In the genomic region with DNA sequence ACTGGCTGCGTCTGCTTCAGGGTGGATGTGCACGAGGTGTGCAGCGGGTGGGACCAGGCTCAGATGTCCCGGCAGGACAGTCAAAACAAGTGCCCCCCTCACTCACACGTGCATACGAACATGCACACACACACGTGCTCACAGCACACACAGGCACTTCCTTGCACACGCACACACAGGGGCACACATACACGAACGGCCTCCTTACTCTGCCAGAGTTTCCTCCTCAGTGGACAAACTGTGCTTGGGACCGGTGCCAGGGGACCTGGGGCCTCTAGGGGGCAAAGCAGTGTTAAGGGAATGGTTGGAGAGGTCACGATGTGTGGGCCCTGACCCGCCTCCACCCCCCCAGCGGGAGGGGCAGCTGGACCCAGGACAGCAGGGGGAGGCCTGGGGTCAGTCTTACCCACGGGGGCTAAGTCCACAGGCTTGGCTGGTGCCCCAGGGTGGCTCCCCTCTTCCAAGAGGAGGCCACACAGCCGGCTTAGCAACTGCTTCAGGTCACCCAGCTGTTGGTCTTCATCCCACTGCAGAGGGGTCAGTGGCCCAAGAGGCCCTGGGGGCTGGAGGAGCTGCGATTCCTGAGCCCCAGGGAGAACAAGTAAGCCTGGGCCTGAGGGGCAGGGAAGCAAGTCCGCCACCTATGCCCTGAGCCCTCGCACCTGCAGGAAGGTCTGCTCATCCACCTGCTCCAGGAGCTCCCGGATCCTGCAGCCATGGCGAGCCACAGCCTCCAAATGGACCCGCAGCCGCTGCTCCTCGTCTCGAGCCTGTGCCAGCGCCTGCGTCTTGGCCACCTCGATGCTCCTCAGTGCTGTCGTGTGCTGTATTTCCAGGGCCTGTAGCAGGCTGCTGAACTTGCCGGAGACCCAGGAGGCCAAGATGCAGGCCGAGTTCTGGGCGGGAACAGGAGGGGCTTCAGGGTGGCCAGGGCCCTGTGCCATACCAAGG, we compare ENCODE assay signal across 1 cellular context.
A peak's percentile ranks its signal among the peaks of the same experiment; 100 is the strongest.
TF ChIP-seq lines count a peak whose summit lies in the region.

No MANE protein-coding gene starts in this region.

TF ChIP-seq in HepG2, 621 proteins besides CTCF, POLR2A, EP300 and RAD21 (continued from another document and continues in another):
- TF ChIP-seq, protein P1, sequence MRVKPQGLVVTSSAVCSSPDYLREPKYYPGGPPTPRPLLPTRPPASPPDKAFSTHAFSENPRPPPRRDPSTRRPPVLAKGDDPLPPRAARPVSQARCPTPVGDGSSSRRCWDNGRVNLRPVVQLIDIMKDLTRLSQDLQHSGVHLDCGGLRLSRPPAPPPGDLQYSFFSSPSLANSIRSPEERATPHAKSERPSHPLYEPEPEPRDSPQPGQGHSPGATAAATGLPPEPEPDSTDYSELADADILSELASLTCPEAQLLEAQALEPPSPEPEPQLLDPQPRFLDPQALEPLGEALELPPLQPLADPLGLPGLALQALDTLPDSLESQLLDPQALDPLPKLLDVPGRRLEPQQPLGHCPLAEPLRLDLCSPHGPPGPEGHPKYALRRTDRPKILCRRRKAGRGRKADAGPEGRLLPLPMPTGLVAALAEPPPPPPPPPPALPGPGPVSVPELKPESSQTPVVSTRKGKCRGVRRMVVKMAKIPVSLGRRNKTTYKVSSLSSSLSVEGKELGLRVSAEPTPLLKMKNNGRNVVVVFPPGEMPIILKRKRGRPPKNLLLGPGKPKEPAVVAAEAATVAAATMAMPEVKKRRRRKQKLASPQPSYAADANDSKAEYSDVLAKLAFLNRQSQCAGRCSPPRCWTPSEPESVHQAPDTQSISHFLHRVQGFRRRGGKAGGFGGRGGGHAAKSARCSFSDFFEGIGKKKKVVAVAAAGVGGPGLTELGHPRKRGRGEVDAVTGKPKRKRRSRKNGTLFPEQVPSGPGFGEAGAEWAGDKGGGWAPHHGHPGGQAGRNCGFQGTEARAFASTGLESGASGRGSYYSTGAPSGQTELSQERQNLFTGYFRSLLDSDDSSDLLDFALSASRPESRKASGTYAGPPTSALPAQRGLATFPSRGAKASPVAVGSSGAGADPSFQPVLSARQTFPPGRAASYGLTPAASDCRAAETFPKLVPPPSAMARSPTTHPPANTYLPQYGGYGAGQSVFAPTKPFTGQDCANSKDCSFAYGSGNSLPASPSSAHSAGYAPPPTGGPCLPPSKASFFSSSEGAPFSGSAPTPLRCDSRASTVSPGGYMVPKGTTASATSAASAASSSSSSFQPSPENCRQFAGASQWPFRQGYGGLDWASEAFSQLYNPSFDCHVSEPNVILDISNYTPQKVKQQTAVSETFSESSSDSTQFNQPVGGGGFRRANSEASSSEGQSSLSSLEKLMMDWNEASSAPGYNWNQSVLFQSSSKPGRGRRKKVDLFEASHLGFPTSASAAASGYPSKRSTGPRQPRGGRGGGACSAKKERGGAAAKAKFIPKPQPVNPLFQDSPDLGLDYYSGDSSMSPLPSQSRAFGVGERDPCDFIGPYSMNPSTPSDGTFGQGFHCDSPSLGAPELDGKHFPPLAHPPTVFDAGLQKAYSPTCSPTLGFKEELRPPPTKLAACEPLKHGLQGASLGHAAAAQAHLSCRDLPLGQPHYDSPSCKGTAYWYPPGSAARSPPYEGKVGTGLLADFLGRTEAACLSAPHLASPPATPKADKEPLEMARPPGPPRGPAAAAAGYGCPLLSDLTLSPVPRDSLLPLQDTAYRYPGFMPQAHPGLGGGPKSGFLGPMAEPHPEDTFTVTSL (CRISPR knock-in tag; IDR thresholded peaks at IDR 0.05; ENCODE audit: borderline replicate concordance), result no peak
- TF ChIP-seq TSC22D2 (CRISPR knock-in tag; IDR thresholded peaks at IDR 0.05; ENCODE audit: borderline replicate concordance), result peak; percentile 52; the same call in 1 of the 2 replicates
- TF ChIP-seq, protein P2, sequence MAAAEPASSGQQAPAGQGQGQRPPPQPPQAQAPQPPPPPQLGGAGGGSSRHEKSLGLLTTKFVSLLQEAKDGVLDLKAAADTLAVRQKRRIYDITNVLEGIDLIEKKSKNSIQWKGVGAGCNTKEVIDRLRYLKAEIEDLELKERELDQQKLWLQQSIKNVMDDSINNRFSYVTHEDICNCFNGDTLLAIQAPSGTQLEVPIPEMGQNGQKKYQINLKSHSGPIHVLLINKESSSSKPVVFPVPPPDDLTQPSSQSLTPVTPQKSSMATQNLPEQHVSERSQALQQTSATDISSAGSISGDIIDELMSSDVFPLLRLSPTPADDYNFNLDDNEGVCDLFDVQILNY (CRISPR knock-in tag; conservative IDR thresholded peaks at IDR 0.05), result no peak; the same call in 1 of the 2 replicates
- TF ChIP-seq, protein P3, sequence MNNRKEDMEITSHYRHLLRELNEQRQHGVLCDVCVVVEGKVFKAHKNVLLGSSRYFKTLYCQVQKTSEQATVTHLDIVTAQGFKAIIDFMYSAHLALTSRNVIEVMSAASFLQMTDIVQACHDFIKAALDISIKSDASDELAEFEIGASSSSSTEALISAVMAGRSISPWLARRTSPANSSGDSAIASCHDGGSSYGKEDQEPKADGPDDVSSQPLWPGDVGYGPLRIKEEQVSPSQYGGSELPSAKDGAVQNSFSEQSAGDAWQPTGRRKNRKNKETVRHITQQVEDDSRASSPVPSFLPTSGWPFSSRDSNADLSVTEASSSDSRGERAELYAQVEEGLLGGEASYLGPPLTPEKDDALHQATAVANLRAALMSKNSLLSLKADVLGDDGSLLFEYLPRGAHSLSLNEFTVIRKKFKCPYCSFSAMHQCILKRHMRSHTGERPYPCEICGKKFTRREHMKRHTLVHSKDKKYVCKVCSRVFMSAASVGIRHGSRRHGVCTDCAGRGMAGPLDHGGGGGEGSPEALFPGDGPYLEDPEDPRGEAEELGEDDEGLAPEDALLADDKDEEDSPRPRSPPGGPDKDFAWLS (CRISPR knock-in tag; IDR thresholded peaks at IDR 0.05; ENCODE audit: borderline replicate concordance), result peak; percentile 92
- TF ChIP-seq, protein P4, sequence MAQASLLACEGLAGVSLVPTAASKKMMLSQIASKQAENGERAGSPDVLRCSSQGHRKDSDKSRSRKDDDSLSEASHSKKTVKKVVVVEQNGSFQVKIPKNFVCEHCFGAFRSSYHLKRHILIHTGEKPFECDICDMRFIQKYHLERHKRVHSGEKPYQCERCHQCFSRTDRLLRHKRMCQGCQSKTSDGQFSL (CRISPR knock-in tag; IDR thresholded peaks at IDR 0.05), result peak; percentile 99
- TF ChIP-seq MTA1 (CRISPR knock-in tag; IDR thresholded peaks at IDR 0.05; ENCODE audit: borderline replicate concordance), result peak; percentile 91
- TF ChIP-seq, protein P5, sequence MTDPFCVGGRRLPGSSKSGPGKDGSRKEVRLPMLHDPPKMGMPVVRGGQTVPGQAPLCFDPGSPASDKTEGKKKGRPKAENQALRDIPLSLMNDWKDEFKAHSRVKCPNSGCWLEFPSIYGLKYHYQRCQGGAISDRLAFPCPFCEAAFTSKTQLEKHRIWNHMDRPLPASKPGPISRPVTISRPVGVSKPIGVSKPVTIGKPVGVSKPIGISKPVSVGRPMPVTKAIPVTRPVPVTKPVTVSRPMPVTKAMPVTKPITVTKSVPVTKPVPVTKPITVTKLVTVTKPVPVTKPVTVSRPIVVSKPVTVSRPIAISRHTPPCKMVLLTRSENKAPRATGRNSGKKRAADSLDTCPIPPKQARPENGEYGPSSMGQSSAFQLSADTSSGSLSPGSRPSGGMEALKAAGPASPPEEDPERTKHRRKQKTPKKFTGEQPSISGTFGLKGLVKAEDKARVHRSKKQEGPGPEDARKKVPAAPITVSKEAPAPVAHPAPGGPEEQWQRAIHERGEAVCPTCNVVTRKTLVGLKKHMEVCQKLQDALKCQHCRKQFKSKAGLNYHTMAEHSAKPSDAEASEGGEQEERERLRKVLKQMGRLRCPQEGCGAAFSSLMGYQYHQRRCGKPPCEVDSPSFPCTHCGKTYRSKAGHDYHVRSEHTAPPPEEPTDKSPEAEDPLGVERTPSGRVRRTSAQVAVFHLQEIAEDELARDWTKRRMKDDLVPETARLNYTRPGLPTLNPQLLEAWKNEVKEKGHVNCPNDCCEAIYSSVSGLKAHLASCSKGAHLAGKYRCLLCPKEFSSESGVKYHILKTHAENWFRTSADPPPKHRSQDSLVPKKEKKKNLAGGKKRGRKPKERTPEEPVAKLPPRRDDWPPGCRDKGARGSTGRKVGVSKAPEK (CRISPR knock-in tag; IDR thresholded peaks at IDR 0.05; ENCODE audit: borderline replicate concordance), result no peak
- TF ChIP-seq JARID2 (CRISPR knock-in tag; IDR thresholded peaks at IDR 0.05; ENCODE audit: insufficient replicate concordance), result no peak
- TF ChIP-seq ZNF33A (CRISPR knock-in tag; IDR thresholded peaks at IDR 0.05; ENCODE audit: borderline replicate concordance), result no peak
- TF ChIP-seq ZNF382 (CRISPR knock-in tag; IDR thresholded peaks at IDR 0.05; ENCODE audit: borderline replicate concordance), result no peak
- peak; percentile 56; the same call in 1 of the 2 replicates for TF ChIP-seq SIN3A (IDR thresholded peaks at IDR 0.05; ENCODE audit: borderline replicate concordance, low read depth, low read length)
- no peak; the same call in 1 of the 2 replicates for TF ChIP-seq STAG1 (CRISPR knock-in tag; IDR thresholded peaks at IDR 0.05)
- TF ChIP-seq FOXO1 (CRISPR knock-in tag; IDR thresholded peaks at IDR 0.05), result peak; percentile 55
- TF ChIP-seq, protein P6, sequence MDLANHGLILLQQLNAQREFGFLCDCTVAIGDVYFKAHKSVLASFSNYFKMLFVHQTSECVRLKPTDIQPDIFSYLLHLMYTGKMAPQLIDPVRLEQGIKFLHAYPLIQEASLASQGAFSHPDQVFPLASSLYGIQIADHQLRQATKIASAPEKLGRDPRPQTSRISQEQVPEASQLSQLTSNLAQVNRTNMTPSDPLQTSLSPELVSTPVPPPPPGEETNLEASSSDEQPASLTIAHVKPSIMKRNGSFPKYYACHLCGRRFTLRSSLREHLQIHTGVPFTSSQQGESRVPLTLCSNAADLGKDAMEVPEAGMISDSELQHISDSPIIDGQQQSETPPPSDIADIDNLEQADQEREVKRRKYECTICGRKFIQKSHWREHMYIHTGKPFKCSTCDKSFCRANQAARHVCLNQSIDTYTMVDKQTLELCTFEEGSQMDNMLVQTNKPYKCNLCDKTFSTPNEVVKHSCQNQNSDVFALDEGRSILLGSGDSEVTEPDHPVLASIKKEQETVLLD (CRISPR knock-in tag; IDR thresholded peaks at IDR 0.05; ENCODE audit: low read depth), result 0 out of 2 replicates have a peak, but pooled peaks have one; percentile 7
- TF ChIP-seq NCOA1 (CRISPR knock-in tag; IDR thresholded peaks at IDR 0.05), result no peak; the same call in none of the 2 replicates
- TF ChIP-seq, protein P7, sequence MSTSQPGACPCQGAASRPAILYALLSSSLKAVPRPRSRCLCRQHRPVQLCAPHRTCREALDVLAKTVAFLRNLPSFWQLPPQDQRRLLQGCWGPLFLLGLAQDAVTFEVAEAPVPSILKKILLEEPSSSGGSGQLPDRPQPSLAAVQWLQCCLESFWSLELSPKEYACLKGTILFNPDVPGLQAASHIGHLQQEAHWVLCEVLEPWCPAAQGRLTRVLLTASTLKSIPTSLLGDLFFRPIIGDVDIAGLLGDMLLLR (CRISPR knock-in tag; IDR thresholded peaks at IDR 0.05), result no peak
- no peak; the same call in none of the 2 replicates for TF ChIP-seq ZMYM2 (CRISPR knock-in tag; IDR thresholded peaks at IDR 0.05)
- TF ChIP-seq, protein P8, sequence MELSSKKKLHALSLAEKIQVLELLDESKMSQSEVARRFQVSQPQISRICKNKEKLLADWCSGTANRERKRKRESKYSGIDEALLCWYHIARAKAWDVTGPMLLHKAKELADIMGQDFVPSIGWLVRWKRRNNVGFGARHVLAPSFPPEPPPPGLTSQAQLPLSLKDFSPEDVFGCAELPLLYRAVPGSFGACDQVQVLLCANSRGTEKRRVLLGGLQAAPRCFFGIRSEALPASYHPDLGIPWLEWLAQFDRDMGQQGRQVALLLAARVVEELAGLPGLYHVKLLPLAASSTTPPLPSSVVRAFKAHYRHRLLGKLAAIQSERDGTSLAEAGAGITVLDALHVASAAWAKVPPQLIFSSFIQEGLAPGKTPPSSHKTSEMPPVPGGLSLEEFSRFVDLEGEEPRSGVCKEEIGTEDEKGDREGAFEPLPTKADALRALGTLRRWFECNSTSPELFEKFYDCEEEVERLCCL (CRISPR knock-in tag; IDR thresholded peaks at IDR 0.05; ENCODE audit: borderline replicate concordance), result peak; percentile 49; the same call in 1 of the 2 replicates
- no peak for TF ChIP-seq MAFF (IDR thresholded peaks at IDR 0.05; ENCODE audit: low read depth, low read length)
- TF ChIP-seq, protein P9, sequence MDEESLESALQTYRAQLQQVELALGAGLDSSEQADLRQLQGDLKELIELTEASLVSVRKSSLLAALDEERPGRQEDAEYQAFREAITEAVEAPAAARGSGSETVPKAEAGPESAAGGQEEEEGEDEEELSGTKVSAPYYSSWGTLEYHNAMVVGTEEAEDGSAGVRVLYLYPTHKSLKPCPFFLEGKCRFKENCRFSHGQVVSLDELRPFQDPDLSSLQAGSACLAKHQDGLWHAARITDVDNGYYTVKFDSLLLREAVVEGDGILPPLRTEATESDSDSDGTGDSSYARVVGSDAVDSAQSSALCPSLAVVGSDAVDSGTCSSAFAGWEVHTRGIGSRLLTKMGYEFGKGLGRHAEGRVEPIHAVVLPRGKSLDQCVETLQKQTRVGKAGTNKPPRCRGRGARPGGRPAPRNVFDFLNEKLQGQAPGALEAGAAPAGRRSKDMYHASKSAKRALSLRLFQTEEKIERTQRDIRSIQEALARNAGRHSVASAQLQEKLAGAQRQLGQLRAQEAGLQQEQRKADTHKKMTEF (CRISPR knock-in tag; IDR thresholded peaks at IDR 0.05), result peak; percentile 68
- TF ChIP-seq MTF1 (CRISPR knock-in tag; IDR thresholded peaks at IDR 0.05), result no peak
- TF ChIP-seq, protein P10, sequence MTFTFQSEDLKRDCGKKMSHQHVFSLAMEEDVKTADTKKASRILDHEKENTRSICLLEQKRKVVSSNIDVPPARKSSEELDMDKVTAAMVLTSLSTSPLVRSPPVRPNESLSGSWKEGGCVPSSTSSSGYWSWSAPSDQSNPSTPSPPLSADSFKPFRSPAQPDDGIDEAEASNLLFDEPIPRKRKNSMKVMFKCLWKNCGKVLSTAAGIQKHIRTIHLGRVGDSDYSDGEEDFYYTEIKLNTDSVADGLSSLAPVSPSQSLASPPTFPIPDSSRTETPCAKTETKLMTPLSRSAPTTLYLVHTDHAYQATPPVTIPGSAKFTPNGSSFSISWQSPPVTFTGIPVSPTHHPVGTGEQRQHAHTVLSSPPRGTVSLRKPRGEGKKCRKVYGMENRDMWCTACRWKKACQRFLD (CRISPR knock-in tag; IDR thresholded peaks at IDR 0.05; ENCODE audit: borderline replicate concordance), result no peak
- peak; percentile 91 for TF ChIP-seq RXRA (CRISPR knock-in tag; IDR thresholded peaks at IDR 0.05)
- 0 out of 2 replicates have a peak, but pooled peaks have one; percentile 18 for TF ChIP-seq ZNF253 (CRISPR knock-in tag; IDR thresholded peaks at IDR 0.05; ENCODE audit: borderline replicate concordance)
- no peak for TF ChIP-seq ATF1 (CRISPR knock-in tag; IDR thresholded peaks at IDR 0.05)
- TF ChIP-seq, protein P11, sequence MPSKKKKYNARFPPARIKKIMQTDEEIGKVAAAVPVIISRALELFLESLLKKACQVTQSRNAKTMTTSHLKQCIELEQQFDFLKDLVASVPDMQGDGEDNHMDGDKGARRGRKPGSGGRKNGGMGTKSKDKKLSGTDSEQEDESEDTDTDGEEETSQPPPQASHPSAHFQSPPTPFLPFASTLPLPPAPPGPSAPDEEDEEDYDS (CRISPR knock-in tag; IDR thresholded peaks at IDR 0.05), result peak; percentile 67
- no peak for TF ChIP-seq RFX5 (IDR thresholded peaks at IDR 0.05; ENCODE audit: low read depth, low read length)
- peak; percentile 69 for TF ChIP-seq THAP11 (CRISPR knock-in tag; IDR thresholded peaks at IDR 0.05)
- no peak; the same call in 1 of the 2 replicates for TF ChIP-seq ZNF460 (CRISPR knock-in tag; IDR thresholded peaks at IDR 0.05; ENCODE audit: borderline replicate concordance)
- no peak for TF ChIP-seq SMAD1 (CRISPR knock-in tag; IDR thresholded peaks at IDR 0.05; ENCODE audit: borderline replicate concordance, low read depth)
- TF ChIP-seq SP2 (CRISPR knock-in tag; IDR thresholded peaks at IDR 0.05), result no peak
